Comparison of ENCODE assay signal across 1 cellular context in genomic region chr7:1617957-1618356, GRCh38.
TF ChIP-seq lines count a peak whose summit lies in the region.

No MANE protein-coding gene starts in this region.

TF ChIP-seq in IMR-90, 13 proteins besides CTCF, POLR2A, EP300 and RAD21:
- no peak for TF ChIP-seq MXI1 (IDR thresholded peaks at IDR 0.05; ENCODE audit: borderline replicate concordance, low read depth, low read length)
- TF ChIP-seq BHLHE40 (IDR thresholded peaks at IDR 0.05; ENCODE audit: low read depth, low read length), result no peak
- no peak for TF ChIP-seq RFX5 (IDR thresholded peaks at IDR 0.05; ENCODE audit: low read depth, low read length)
- TF ChIP-seq NFE2L2 (IDR thresholded peaks at IDR 0.05; ENCODE audit: low read depth, low read length), result no peak
